ENCODE assay signal across 14 cellular contexts in the genomic region with DNA sequence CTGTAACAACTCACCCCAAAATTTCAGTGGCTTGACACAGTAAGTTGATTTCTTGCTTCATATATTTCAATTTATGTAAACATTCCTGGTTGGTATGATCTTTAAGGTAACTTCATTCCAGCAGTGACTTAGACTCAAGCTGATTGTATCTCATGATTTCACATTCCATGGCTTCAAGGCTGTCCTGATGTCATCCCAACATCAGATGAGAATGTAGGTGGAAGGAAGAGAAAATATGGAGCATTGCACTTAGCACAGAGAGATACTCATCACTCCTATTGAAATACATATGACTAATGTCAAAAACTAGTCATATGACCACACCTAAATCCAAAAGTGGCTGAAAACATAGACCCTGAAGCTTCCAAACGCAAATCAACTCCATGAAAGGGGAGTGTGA.
A peak's percentile ranks its signal among the peaks of the same experiment; 100 is the strongest.
DNase-seq lines count a peak whose midpoint lies in the region.
"Had no signal": no experiment of that assay in that cellular context is flagged by ENCODE, and none has a peak within 500 bp of the region (broad histone marks: within the 10 kb centered on the region; RNA-seq: fewer than 3 reads in every experiment).

No MANE protein-coding gene starts in this region.

- H3K9me2 ChIP-seq in GM23248 (ENCODE audit: insufficient read depth), result no peaks in the 10 kb centered on the region

- no peak overlapping the region for H3K9ac ChIP-seq in GM23248
- no peak overlapping the region for H3K9ac ChIP-seq in mesendoderm (ENCODE audit: low read length)

- H3K56ac ChIP-seq in mesendoderm (ENCODE audit: low read length), result no peak overlapping the region

- H3F3A ChIP-seq in GM23248 (ENCODE audit: insufficient read depth), result no peaks in the 10 kb centered on the region

- no peak overlapping the region for H3K4me2 ChIP-seq in GM23248 (ENCODE audit: unreplicated experiment)
- H3K4me2 ChIP-seq in mesendoderm (ENCODE audit: low read length), result no peak overlapping the region

- in situ Hi-C loops in GM23248 (cut with MboI), result no loop called here

- H3K27me3 ChIP-seq in GM23248 (replicated peaks; ENCODE audit: insufficient read depth) (no peaks in the 10 kb centered on the region), mesendoderm (ENCODE audit: insufficient read depth, low read length, poor library complexity) (no peaks in the 10 kb centered on the region)

- no peak overlapping the region for H3K18ac ChIP-seq in mesendoderm (ENCODE audit: low read length)

- peaks cover 11% of the 10 kb centered on the region for H3K9me3 Mint-ChIP-seq in T-helper 2 cell treated with Interferon-gamma antibody and Interleukin-4, amounts not matched to agents 5 μg/mL and 100 μg/mL, for 36 hours

- H2AFZ ChIP-seq in GM23248, result no peak overlapping the region

- no peaks in the 10 kb centered on the region for H3K36me3 ChIP-seq in GM23248 (ENCODE audit: low read depth)
- H3K36me3 ChIP-seq in mesendoderm (ENCODE audit: control insufficient read depth, insufficient read depth, low read length), result no peaks in the 10 kb centered on the region

- no peaks in the 10 kb centered on the region for H4K20me1 ChIP-seq in GM23248 (ENCODE audit: insufficient read depth)

- WGBS in GM23248 (ENCODE audit: low coverage in 1 of 2, low lambda C conversion rate in 2 of 2, missing lambda C conversion rate in 2 of 2), 2 experiments, result 67 to 76% methylated on average over 1 of the region's 1 CpG
- no CpG with 5 or more reads among the region's 1 CpG for WGBS in mesendoderm (ENCODE audit: extremely low coverage, insufficient coverage, low lambda C conversion rate)

- H3K4me1 Mint-ChIP-seq in T-helper 2 cell treated with Interferon-gamma antibody and Interleukin-4, amounts not matched to agents 5 μg/mL and 100 μg/mL, for 36 hours (ENCODE audit: low read depth), result no peaks in the 10 kb centered on the region
- H3K4me1 Mint-ChIP-seq: CD4-positive, alpha-beta memory T cell had no signal

- H3K4me3 Mint-ChIP-seq in T-helper 2 cell treated with Interferon-gamma antibody and Interleukin-4, amounts not matched to agents 5 μg/mL and 100 μg/mL, for 36 hours, result no peak overlapping the region
- H3K4me3 Mint-ChIP-seq: CD4-positive, alpha-beta memory T cell had no signal

- no peak overlapping the region for H3K27ac ChIP-seq in GM23248
- no peak overlapping the region for H3K27ac ChIP-seq in mesendoderm (ENCODE audit: low read depth, low read length)

- H2BK15ac ChIP-seq in mesendoderm (replicated peaks; ENCODE audit: low read depth), result no peak overlapping the region

- H4K8ac ChIP-seq in mesendoderm (ENCODE audit: low read depth, low read length), result no peak overlapping the region

- DNase-seq in GM23248 (peak; percentile 19), M059J (ENCODE audit: low read depth) (peak; percentile 19), mesendoderm (peak; percentile 28), NCI-H82 treated with DMSO at 0.1 percent for 48 hours (lab: John Stamatoyannopoulos, UW; ENCODE audit: unreplicated experiment) (no peak)
- no peak for DNase-seq in T-helper 2 cell treated with Interferon-gamma antibody and Interleukin-4, amounts not matched to agents 5 μg/mL and 100 μg/mL, for 36 hours (ENCODE audit: low spot score)
- DNase-seq in activated naive CD4-positive, alpha-beta T cell treated with anti-CD3 and anti-CD28 coated beads, Interleukin-2, amount 50 U/mL, for 16 hours, result no peak
- DNase-seq: C1 segment of cervical spinal cord; Calu3; CD4-positive, alpha-beta memory T cell; COR-L47; DMS53; DMS79 treated with DMSO at 0.1 percent for 48 hours; H7; HCEC 1CT had no signal

- no peak overlapping the region for H2AK5ac ChIP-seq in mesendoderm (ENCODE audit: low read length)

- H4K5ac ChIP-seq in mesendoderm (ENCODE audit: low read length), result no peak overlapping the region

- H3K9me3 ChIP-seq in GM23248 (ENCODE audit: low read depth), result no peaks in the 10 kb centered on the region

- no peak overlapping the region for H2BK120ac ChIP-seq in mesendoderm (ENCODE audit: low read depth, low read length)

- H3K79me1 ChIP-seq in mesendoderm (ENCODE audit: low read length), result no peaks in the 10 kb centered on the region

- H3K4me3 ChIP-seq in GM23248 (no peak overlapping the region), mesendoderm (ENCODE audit: low read length) (no peak overlapping the region)

- H2BK5ac ChIP-seq in mesendoderm (ENCODE audit: low read length), result no peak overlapping the region

- H3K4me1 ChIP-seq in GM23248 (ENCODE audit: insufficient read depth) (0 out of 2 replicates have a peak, but pooled peaks cover 9% of the 10 kb centered on the region), mesendoderm (ENCODE audit: control insufficient read depth, low read depth, low read length) (no peaks in the 10 kb centered on the region)

- no peak overlapping the region for H3K27ac Mint-ChIP-seq in T-helper 2 cell treated with Interferon-gamma antibody and Interleukin-4, amounts not matched to agents 5 μg/mL and 100 μg/mL, for 36 hours
- H3K27ac Mint-ChIP-seq: CD4-positive, alpha-beta memory T cell had no signal

- H3K79me2 ChIP-seq in GM23248 (ENCODE audit: insufficient read depth) (no peaks in the 10 kb centered on the region), mesendoderm (ENCODE audit: control insufficient read depth, insufficient read depth, low read length) (no peaks in the 10 kb centered on the region)

- H3K23ac ChIP-seq in mesendoderm (ENCODE audit: low read length), result no peak overlapping the region

- H3K27me3 Mint-ChIP-seq in T-helper 2 cell treated with Interferon-gamma antibody and Interleukin-4, amounts not matched to agents 5 μg/mL and 100 μg/mL, for 36 hours (ENCODE audit: low read depth), result no peaks in the 10 kb centered on the region
- H3K27me3 Mint-ChIP-seq: CD4-positive, alpha-beta memory T cell had no signal

- H3K36me3 Mint-ChIP-seq in T-helper 2 cell treated with Interferon-gamma antibody and Interleukin-4, amounts not matched to agents 5 μg/mL and 100 μg/mL, for 36 hours (ENCODE audit: low read depth), result no peaks in the 10 kb centered on the region
- H3K36me3 Mint-ChIP-seq: CD4-positive, alpha-beta memory T cell had no signal

- no peak overlapping the region for H3K4ac ChIP-seq in mesendoderm (ENCODE audit: low read depth, low read length)

Comparison
In these comparisons a context has a peak if more than half of its experiments do, and no peak if none do; other contexts are left out.
1. DNase-seq: peak in GM23248 (single experiment), M059J (single experiment) and mesendoderm (single experiment); none in T-helper 2 cell treated with Interferon-gamma antibody and Interleukin-4, amounts not matched to agents 5 μg/mL and 100 μg/mL, for 36 hours (single experiment), activated naive CD4-positive, alpha-beta T cell treated with anti-CD3 and anti-CD28 coated beads, Interleukin-2, amount 50 U/mL, for 16 hours (single experiment) and NCI-H82 treated with DMSO at 0.1 percent for 48 hours (single experiment).